In genomic region chr11:82229346-82229745, GRCh38 we compare ENCODE assay signal across 9 cellular contexts.
DNase-seq lines count a peak whose midpoint lies in the region; ATAC-seq, FAIRE-seq and TF ChIP-seq lines count a peak whose summit lies in the region.
"Had no signal": no experiment of that assay in that cellular context is flagged by ENCODE, and none has a peak within 500 bp of the region (broad histone marks: within the 10 kb centered on the region; RNA-seq: fewer than 3 reads in every experiment).

No MANE protein-coding gene starts in this region.

- peak; percentile 59 for TF ChIP-seq CTCF in RWPE2 (IDR thresholded peaks at IDR 0.05; ENCODE audit: poor library complexity, severe bottlenecking)
- TF ChIP-seq CTCF in mucosa of descending colon (IDR thresholded peaks at IDR 0.05), result no peak

- peaks cover 0 to 4% of the 10 kb centered on the region in 2 donors for H3K27me3 Mint-ChIP-seq in T-cell

- CTCF ChIA-PET in T-cell (lab: Charles Lee), result interaction anchor here (0.9 to 1.0 kb wide), 2 partner anchors 442 to 583 kb away, joined by 3 read pairs; no protein-coding TSS in a partner anchor

- FAIRE-seq in islet of Langerhans (lab: Jason Lieb, UNC), result peak; percentile 89

- no peak overlapping the region for H3K27ac ChIP-seq in RWPE2 (ENCODE audit: poor library complexity, severe bottlenecking)

- no peak overlapping the region for H3K27ac Mint-ChIP-seq in T-cell
- H3K27ac Mint-ChIP-seq: memory B cell had no signal

- H3K4me3 Mint-ChIP-seq in T-cell, result no peak overlapping the region
- H3K4me3 Mint-ChIP-seq: memory B cell had no signal

- POLR2A ChIA-PET in T-cell (lab: Charles Lee), result no interaction called here

- H3K4me3 ChIP-seq in RWPE2 (ENCODE audit: severe bottlenecking), result no peak overlapping the region
- H3K4me3 ChIP-seq in mucosa of descending colon, result no peak overlapping the region

- intact Hi-C loops in mucosa of descending colon (cut with DNase I, micrococcal nuclease), result no loop called here

- ATAC-seq in GM18519 (IDR thresholded peaks at IDR 0.05; ENCODE audit: low FRiP score, unreplicated experiment), result peak; percentile 45
- ATAC-seq in HG03342 (IDR thresholded peaks at IDR 0.05; ENCODE audit: unreplicated experiment), result peak; percentile 70
- ATAC-seq in RWPE2 (ENCODE audit: low read depth), result peak; percentile 41; the same call in 1 of the 3 replicates
- ATAC-seq in T-cell (replicated peaks in 1 of 4), result no peak
- ATAC-seq in mucosa of descending colon, result no peak

- DNase-seq in RWPE2 (ENCODE audit: low spot score) (no peak), T-cell (no peak), mucosa of descending colon (no peak), cortex of kidney (lab: John Stamatoyannopoulos, UW) (no peak), DMS79 treated with DMSO at 0.1 percent for 48 hours (lab: John Stamatoyannopoulos, UW) (no peak)

- no peaks in the 10 kb centered on the region for H3K9me3 Mint-ChIP-seq in T-cell

- no peaks in the 10 kb centered on the region for H3K9me3 ChIP-seq in RWPE2 (ENCODE audit: severe bottlenecking)
- H3K9me3 ChIP-seq in mucosa of descending colon, result no peaks in the 10 kb centered on the region

- H3K36me3 ChIP-seq in RWPE2 (ENCODE audit: low read depth), result no peaks in the 10 kb centered on the region
- H3K36me3 ChIP-seq in mucosa of descending colon (ENCODE audit: low read depth), result no peaks in the 10 kb centered on the region

- H3K4me1 Mint-ChIP-seq in T-cell, result no peaks in the 10 kb centered on the region
- H3K4me1 Mint-ChIP-seq: memory B cell had no signal

- H3K27me3 ChIP-seq in RWPE2 (ENCODE audit: insufficient read depth, poor library complexity, severe bottlenecking), result no peaks in the 10 kb centered on the region

- no peaks in the 10 kb centered on the region for H3K36me3 Mint-ChIP-seq in T-cell
- H3K36me3 Mint-ChIP-seq: memory B cell had no signal

- H3K4me1 ChIP-seq in RWPE2 (ENCODE audit: insufficient read depth, poor library complexity, severe bottlenecking) (no peaks in the 10 kb centered on the region), mucosa of descending colon (ENCODE audit: low read depth) (no peaks in the 10 kb centered on the region)

Comparison
In these comparisons a context has a peak if more than half of its experiments do, and no peak if none do; other contexts are left out.
1. ATAC-seq: peak in GM18519 (single experiment), HG03342 (single experiment) and RWPE2 (single experiment); none in T-cell (0 of 4) and mucosa of descending colon (single experiment).